In the genomic region with DNA sequence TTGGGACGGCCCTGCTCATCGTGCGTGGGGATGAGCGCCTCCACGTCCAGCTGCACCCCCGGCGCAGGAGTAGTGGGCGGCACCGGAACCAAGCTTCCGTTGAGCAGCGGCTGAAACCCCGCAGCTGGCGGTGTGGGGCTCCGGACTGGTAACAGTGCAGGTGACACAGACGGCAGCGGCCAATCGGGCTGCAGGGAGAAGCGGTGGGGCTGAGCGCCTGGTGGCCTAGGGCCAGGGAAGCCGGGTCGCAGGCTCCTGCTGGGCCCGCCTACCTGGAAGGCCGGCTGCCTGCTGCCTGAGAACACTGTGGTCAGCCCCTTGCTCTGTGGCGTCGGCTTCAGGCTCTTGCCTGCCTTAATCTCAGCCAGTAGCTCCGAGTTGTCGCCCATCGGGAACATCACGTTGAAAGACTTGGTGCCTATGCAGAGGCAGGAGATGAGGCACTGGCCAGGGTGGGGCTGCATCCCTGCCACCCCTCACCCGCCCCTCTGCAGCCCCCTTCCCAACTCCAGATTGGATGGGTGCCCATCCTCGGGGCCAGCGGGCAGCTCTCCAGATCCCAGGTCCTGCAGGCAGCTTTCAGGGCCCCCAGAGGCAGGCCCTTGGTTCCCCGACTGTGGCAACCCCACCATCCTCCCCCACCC, we compare ENCODE assay signal across 10 cellular contexts. TPM values are rescaled to one million over a fixed set of nuclear protein-coding genes. Genes with fewer than 3 reads are reported as not detected.
"Had no signal": no experiment of that assay in that cellular context is flagged by ENCODE, and none has a peak within 500 bp of the region (broad histone marks: within the 10 kb centered on the region; RNA-seq: fewer than 3 reads in every experiment).

No MANE protein-coding gene starts in this region.

RNA-seq across cellular contexts. Expression of gene RNU1-3, which starts 29.9 kb away (rescaled TPM):
- polyA plus RNA-seq: adrenal gland; cardiac muscle cell; fibroblast of lung; foreskin keratinocyte; naive thymus-derived CD4-positive, alpha-beta T cell; ovary; sigmoid colon; spleen; thymus; urinary bladder had no signal

RNA-seq across cellular contexts. Expression of gene RNU1-4, which starts 43.7 kb away (rescaled TPM):
- polyA plus RNA-seq: adrenal gland; cardiac muscle cell; fibroblast of lung; foreskin keratinocyte; naive thymus-derived CD4-positive, alpha-beta T cell; ovary; sigmoid colon; spleen; thymus; urinary bladder had no signal
